In genomic region chr10:5813341-5814109, GRCh38 we compare ENCODE assay signal across 8 cellular contexts. TPM values are rescaled to one million over a fixed set of nuclear protein-coding genes. Genes with fewer than 3 reads are reported as not detected.
A peak's percentile ranks its signal among the peaks of the same experiment; 100 is the strongest.
DNase-seq lines count a peak whose midpoint lies in the region; ATAC-seq and TF ChIP-seq lines count a peak whose summit lies in the region.

Gene GDI2, minus strand, starts transcription at chr10:5813434. Its CDS starts 176 bp downstream, at chr10:5813258.

- peak; percentile 73 for ATAC-seq in HG02852 (IDR thresholded peaks at IDR 0.05; ENCODE audit: unreplicated experiment)

- TF ChIP-seq CTCF in GM13976 (IDR thresholded peaks at IDR 0.05; ENCODE audit: borderline replicate concordance, control extremely low read depth, extremely low read depth, insufficient read depth, missing control alignments) = no peak
- no peak for TF ChIP-seq CTCF in cardiac muscle cell (IDR thresholded peaks at IDR 0.05; ENCODE audit: low read depth, low read length)
- no peak for TF ChIP-seq CTCF in parathyroid adenoma (IDR thresholded peaks at IDR 0.05)
- peak in 1 of 2 experiments; percentile 24 for TF ChIP-seq CTCF in tibial artery (IDR thresholded peaks at IDR 0.05)

- H3K27me3 ChIP-seq in adipocyte (replicated peaks; ENCODE audit: control insufficient read depth, insufficient read depth, low read length) (no peaks in the 10 kb centered on the region), cardiac muscle cell (no peaks in the 10 kb centered on the region), parathyroid adenoma (ENCODE audit: control insufficient read depth, insufficient read depth, low read length) (no peaks in the 10 kb centered on the region), tibial artery (no peaks in the 10 kb centered on the region)

- peak; percentile 98 for DNase-seq in GM13976 (ENCODE audit: low spot score)
- DNase-seq in NCI-H1436 treated with DMSO at 0.1 percent for 48 hours (lab: John Stamatoyannopoulos, UW) = peak; percentile 79
- DNase-seq in T follicular helper cell (ENCODE audit: low read depth) = peak; percentile 95
- peak; percentile 98 for DNase-seq in adipocyte (ENCODE audit: low read depth)
- peak; percentile 98 for DNase-seq in cardiac muscle cell (ENCODE audit: low read depth in 1 of 2, low spot score in 1 of 2)
- peak; percentile 94 to 97 for DNase-seq in tibial artery

- intact Hi-C loops in tibial artery (cut with DNase I; ENCODE audit: low total_unique reads) = loop anchor here (1.0 to 10.0 kb wide), 3 partner anchors 77 to 369 kb away; partner anchors contain the start of gene FBH1

- peak within 1 kb of the TSS; percentile 96 for H3K27ac ChIP-seq in cardiac muscle cell
- H3K27ac ChIP-seq in parathyroid adenoma = peak within 1 kb of the TSS; percentile 96
- H3K27ac ChIP-seq in tibial artery = peak within 1 kb of the TSS; percentile 96 to 99

- H3K36me3 ChIP-seq in adipocyte (ENCODE audit: control insufficient read depth, insufficient read depth, low read length, severe bottlenecking) (no peaks in the 10 kb centered on the region), cardiac muscle cell (no peaks in the 10 kb centered on the region), parathyroid adenoma (ENCODE audit: control insufficient read depth, insufficient read depth, low read length) (no peaks in the 10 kb centered on the region), tibial artery (no peaks in the 10 kb centered on the region)

- H3K9me3 ChIP-seq in adipocyte (ENCODE audit: control insufficient read depth, low read length) = no peaks in the 10 kb centered on the region
- H3K9me3 ChIP-seq in cardiac muscle cell (ENCODE audit: low read depth) = no peaks in the 10 kb centered on the region
- no peaks in the 10 kb centered on the region for H3K9me3 ChIP-seq in parathyroid adenoma (ENCODE audit: control insufficient read depth, low read length)
- no peaks in the 10 kb centered on the region for H3K9me3 ChIP-seq in tibial artery

- H2AFZ ChIP-seq in parathyroid adenoma = peak within 1 kb of the TSS; percentile 99

- in situ Hi-C loops in GM13976 (cut with MboI; ENCODE audit: low sequenced_read_pairs, unreplicated experiment) = no loop called here

- H3K4me3 ChIP-seq in adipocyte (ENCODE audit: low read length) (peak within 1 kb of the TSS; percentile 100), cardiac muscle cell (peak within 1 kb of the TSS; percentile 90), parathyroid adenoma (ENCODE audit: low read depth, low read length) (peak within 1 kb of the TSS; percentile 96), tibial artery (peak within 1 kb of the TSS; percentile 91 to 100)

- H3K79me2 ChIP-seq in parathyroid adenoma = peaks cover 18% of the 10 kb centered on the region

- H3K4me1 ChIP-seq in adipocyte (ENCODE audit: control insufficient read depth, insufficient read depth, low read length) (peaks cover 40% of the 10 kb centered on the region), cardiac muscle cell (ENCODE audit: low read depth) (peaks cover 34% of the 10 kb centered on the region), parathyroid adenoma (peaks cover 12% of the 10 kb centered on the region), tibial artery (peaks cover 0 to 46% (median 14%) of the 10 kb centered on the region in 4 donors)

- H3K9ac ChIP-seq in adipocyte (ENCODE audit: low read length) (peak within 1 kb of the TSS; percentile 100), parathyroid adenoma (peak within 1 kb of the TSS; percentile 90)

- H3K4me2 ChIP-seq in parathyroid adenoma (ENCODE audit: low read length) = peak within 1 kb of the TSS; percentile 92

RNA-seq across cellular contexts. Expression of gene GDI2, which starts in this region (rescaled TPM):
- total RNA-seq in cardiac muscle cell = 218 and 234 TPM in 2 replicates
- 182 and 230 TPM in 2 replicates for polyA plus RNA-seq in cardiac muscle cell

Comparison
In these comparisons a context has a peak if more than half of its experiments do, and no peak if none do; other contexts are left out.
1. Peak in every context shown above with its lines: DNase-seq, ATAC-seq, H3K4me3 ChIP-seq and H3K27ac ChIP-seq.